Comparison of ENCODE assay signal across 1 cellular context in the genomic region with DNA sequence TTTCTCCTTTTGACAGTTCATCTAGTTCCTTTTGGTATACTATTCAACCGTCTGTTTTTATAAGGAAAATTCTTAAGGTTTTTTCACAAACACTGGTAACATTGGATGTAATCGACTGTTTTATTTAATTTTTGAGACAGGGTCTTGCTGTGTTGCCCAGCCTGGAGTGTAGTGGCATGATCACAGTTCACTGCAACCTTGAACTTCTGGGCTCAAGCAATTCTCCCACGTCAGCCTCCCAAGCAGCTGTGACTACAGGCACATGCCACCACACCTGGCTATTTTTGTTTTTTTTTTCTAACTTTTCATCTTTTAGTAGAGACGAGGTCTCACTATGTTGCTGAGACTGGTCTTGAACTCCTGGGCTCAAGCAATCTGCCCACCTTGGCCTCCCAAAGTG.
TF ChIP-seq lines count a peak whose summit lies in the region.

No MANE protein-coding gene starts in this region.

TF ChIP-seq in WTC11, 78 proteins besides CTCF, POLR2A, EP300 and RAD21 (continued from another document):
- TF ChIP-seq, protein P1, sequence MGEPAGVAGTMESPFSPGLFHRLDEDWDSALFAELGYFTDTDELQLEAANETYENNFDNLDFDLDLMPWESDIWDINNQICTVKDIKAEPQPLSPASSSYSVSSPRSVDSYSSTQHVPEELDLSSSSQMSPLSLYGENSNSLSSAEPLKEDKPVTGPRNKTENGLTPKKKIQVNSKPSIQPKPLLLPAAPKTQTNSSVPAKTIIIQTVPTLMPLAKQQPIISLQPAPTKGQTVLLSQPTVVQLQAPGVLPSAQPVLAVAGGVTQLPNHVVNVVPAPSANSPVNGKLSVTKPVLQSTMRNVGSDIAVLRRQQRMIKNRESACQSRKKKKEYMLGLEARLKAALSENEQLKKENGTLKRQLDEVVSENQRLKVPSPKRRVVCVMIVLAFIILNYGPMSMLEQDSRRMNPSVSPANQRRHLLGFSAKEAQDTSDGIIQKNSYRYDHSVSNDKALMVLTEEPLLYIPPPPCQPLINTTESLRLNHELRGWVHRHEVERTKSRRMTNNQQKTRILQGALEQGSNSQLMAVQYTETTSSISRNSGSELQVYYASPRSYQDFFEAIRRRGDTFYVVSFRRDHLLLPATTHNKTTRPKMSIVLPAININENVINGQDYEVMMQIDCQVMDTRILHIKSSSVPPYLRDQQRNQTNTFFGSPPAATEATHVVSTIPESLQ (CRISPR knock-in tag; IDR thresholded peaks at IDR 0.05), result no peak
- TF ChIP-seq, protein P2, sequence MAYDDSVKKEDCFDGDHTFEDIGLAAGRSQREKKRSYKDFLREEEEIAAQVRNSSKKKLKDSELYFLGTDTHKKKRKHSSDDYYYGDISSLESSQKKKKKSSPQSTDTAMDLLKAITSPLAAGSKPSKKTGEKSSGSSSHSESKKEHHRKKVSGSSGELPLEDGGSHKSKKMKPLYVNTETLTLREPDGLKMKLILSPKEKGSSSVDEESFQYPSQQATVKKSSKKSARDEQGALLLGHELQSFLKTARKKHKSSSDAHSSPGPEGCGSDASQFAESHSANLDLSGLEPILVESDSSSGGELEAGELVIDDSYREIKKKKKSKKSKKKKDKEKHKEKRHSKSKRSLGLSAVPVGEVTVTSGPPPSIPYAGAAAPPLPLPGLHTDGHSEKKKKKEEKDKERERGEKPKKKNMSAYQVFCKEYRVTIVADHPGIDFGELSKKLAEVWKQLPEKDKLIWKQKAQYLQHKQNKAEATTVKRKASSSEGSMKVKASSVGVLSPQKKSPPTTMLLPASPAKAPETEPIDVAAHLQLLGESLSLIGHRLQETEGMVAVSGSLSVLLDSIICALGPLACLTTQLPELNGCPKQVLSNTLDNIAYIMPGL (CRISPR knock-in tag; IDR thresholded peaks at IDR 0.05), result no peak
- TF ChIP-seq ZNF423 (CRISPR knock-in tag; IDR thresholded peaks at IDR 0.05) (no peak), ELF4 (CRISPR knock-in tag; IDR thresholded peaks at IDR 0.05; ENCODE audit: low read depth) (no peak), ZNF121 (CRISPR knock-in tag; IDR thresholded peaks at IDR 0.05) (peak; percentile 93), ZNF416 (CRISPR knock-in tag; IDR thresholded peaks at IDR 0.05) (no peak), TCF7 (CRISPR knock-in tag; IDR thresholded peaks at IDR 0.05; ENCODE audit: low read depth) (no peak), RELA (CRISPR knock-in tag; IDR thresholded peaks at IDR 0.05; ENCODE audit: borderline replicate concordance) (no peak), OVOL2 (CRISPR knock-in tag; IDR thresholded peaks at IDR 0.05; ENCODE audit: borderline replicate concordance) (no peak), CREB1 (CRISPR knock-in tag; IDR thresholded peaks at IDR 0.05) (no peak)
- TF ChIP-seq, protein P3, sequence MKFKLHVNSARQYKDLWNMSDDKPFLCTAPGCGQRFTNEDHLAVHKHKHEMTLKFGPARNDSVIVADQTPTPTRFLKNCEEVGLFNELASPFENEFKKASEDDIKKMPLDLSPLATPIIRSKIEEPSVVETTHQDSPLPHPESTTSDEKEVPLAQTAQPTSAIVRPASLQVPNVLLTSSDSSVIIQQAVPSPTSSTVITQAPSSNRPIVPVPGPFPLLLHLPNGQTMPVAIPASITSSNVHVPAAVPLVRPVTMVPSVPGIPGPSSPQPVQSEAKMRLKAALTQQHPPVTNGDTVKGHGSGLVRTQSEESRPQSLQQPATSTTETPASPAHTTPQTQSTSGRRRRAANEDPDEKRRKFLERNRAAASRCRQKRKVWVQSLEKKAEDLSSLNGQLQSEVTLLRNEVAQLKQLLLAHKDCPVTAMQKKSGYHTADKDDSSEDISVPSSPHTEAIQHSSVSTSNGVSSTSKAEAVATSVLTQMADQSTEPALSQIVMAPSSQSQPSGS (CRISPR knock-in tag; IDR thresholded peaks at IDR 0.05; ENCODE audit: borderline replicate concordance, low read depth), result no peak
- TF ChIP-seq, protein P4, sequence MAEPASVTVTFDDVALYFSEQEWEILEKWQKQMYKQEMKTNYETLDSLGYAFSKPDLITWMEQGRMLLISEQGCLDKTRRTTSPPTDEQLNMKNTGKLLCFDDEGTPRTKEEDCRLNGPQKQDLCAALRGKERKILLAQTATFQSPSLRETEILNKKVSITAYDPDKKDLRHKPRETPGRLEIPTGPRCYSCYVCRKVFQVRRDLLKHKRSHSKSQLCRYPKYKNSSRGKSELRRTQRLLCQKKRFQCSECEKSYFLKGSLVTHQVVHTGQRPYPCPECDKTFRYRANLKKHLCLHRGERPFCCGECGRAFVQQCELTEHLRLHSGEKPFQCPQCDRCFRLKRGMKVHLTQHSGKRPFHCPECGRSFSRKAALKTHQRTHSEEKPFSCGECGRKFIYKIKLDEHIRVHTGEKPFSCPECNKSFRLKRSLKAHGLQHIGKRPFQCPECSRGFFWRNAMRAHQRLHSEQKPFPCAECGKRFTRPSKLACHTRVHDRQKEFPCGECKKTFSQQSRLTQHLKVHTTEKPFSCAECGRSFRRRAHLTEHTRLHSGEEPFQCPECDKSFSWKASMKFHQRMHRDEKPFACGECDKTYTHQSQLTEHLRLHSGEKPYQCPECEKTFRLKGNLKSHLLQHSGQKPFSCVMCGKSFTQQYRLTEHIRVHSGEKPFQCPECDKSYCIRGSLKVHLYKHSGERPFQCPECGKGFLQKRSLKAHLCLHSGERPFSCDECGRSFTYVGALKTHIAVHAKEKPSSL (CRISPR knock-in tag; conservative IDR thresholded peaks at IDR 0.05), result no peak
